18 cellular contexts compared by ENCODE assay signal in genomic region chr16:49456763-49457162, GRCh38.
"Had no signal": no experiment of that assay in that cellular context is flagged by ENCODE, and none has a peak within 500 bp of the region (broad histone marks: within the 10 kb centered on the region; RNA-seq: fewer than 3 reads in every experiment).

No MANE protein-coding gene starts in this region.

- DNase-seq: activated CD4-positive, alpha-beta T cell treated with anti-CD3 and anti-CD28 coated beads for 4 hours; activated CD8-positive, alpha-beta T cell treated with anti-CD3 and anti-CD28 coated beads for 36 hours; activated naive CD4-positive, alpha-beta T cell treated with anti-CD3 and anti-CD28 coated beads for 36 hours; brain microvascular endothelial cell; central memory CD4-positive, alpha-beta T cell; effector CD4-positive, alpha-beta T cell; kidney; midbrain; nucleus accumbens; retina; stimulated activated naive CD4-positive, alpha-beta T cell treated with Interleukin-2 at 50 U/mL for 16 hours; substantia nigra; WERI-Rb-1 had no signal

- H3K27ac Mint-ChIP-seq: activated CD8-positive, alpha-beta T cell treated with anti-CD3 and anti-CD28 coated beads for 36 hours; activated naive CD4-positive, alpha-beta T cell treated with anti-CD3 and anti-CD28 coated beads for 36 hours; activated T-helper 17 cell treated with anti-CD3 and anti-CD28 coated beads, Interleukin-2, amount 50 U/mL, for 72 hours; nephron had no signal

- H3K9me3 ChIP-seq: left lung, tibial artery had no signal

- H3K27me3 Mint-ChIP-seq: activated CD8-positive, alpha-beta T cell treated with anti-CD3 and anti-CD28 coated beads for 36 hours had no signal

- H3K27me3 ChIP-seq: brain microvascular endothelial cell had no signal

- H3K9me3 Mint-ChIP-seq: activated CD8-positive, alpha-beta T cell treated with anti-CD3 and anti-CD28 coated beads for 36 hours; activated naive CD4-positive, alpha-beta T cell treated with anti-CD3 and anti-CD28 coated beads for 36 hours; activated T-helper 17 cell treated with anti-CD3 and anti-CD28 coated beads, Interleukin-2, amount 50 U/mL, for 72 hours; nephron had no signal

- ATAC-seq: activated CD8-positive, alpha-beta T cell treated with anti-CD3 and anti-CD28 coated beads for 36 hours; activated T-helper 17 cell treated with anti-CD3 and anti-CD28 coated beads, Interleukin-2, amount 50 U/mL, for 72 hours; left lung had no signal

- H3K27ac ChIP-seq: brain microvascular endothelial cell, left lung, SK-N-MC, tibial artery, WERI-Rb-1 had no signal

- H3K4me3 Mint-ChIP-seq: activated CD8-positive, alpha-beta T cell treated with anti-CD3 and anti-CD28 coated beads for 36 hours; activated naive CD4-positive, alpha-beta T cell treated with anti-CD3 and anti-CD28 coated beads for 36 hours; activated T-helper 17 cell treated with anti-CD3 and anti-CD28 coated beads, Interleukin-2, amount 50 U/mL, for 72 hours; nephron had no signal

- H3K4me1 Mint-ChIP-seq: activated T-helper 17 cell treated with anti-CD3 and anti-CD28 coated beads, Interleukin-2, amount 50 U/mL, for 72 hours had no signal

- H3K36me3 ChIP-seq: brain microvascular endothelial cell, left lung, tibial artery, WERI-Rb-1 had no signal

- H3K4me1 ChIP-seq: left lung, tibial artery had no signal

- H3K4me3 ChIP-seq: left lung, SK-N-MC, tibial artery had no signal
